ENCODE assay signal across 23 cellular contexts in genomic region chr3:105809204-105809893, GRCh38. TPM values are rescaled to one million over a fixed set of nuclear protein-coding genes. Genes with fewer than 3 reads are reported as not detected.
DNase-seq lines count a peak whose midpoint lies in the region; ATAC-seq, FAIRE-seq and TF ChIP-seq lines count a peak whose summit lies in the region.
"Had no signal": no experiment of that assay in that cellular context is flagged by ENCODE, and none has a peak within 500 bp of the region (broad histone marks: within the 10 kb centered on the region; RNA-seq: fewer than 3 reads in every experiment).

No MANE protein-coding gene starts in this region.

- H3K9ac ChIP-seq in HepG2 (ENCODE audit: insufficient read depth, low read depth, low read length), result no peak overlapping the region

- peaks cover 6% of the 10 kb centered on the region for H4K20me1 ChIP-seq in HepG2 (ENCODE audit: insufficient read depth, low read length)

- no peak for TF ChIP-seq CTCF in HepG2 (CRISPR knock-in tag; IDR thresholded peaks at IDR 0.05)
- TF ChIP-seq CTCF in type B pancreatic cell (conservative IDR thresholded peaks at IDR 0.05), result no peak

- no peaks in the 10 kb centered on the region for H3K36me3 ChIP-seq in HepG2 (replicated peaks in 1 of 2; ENCODE audit: control insufficient read depth in 1 of 2, insufficient read depth in 2 of 2, low read length in 2 of 2)
- H3K36me3 ChIP-seq: gastroesophageal sphincter, lower lobe of right lung, MG63, thoracic aorta had no signal

- no peak for DNase-seq in stimulated activated naive CD8-positive, alpha-beta T cell treated with anti-CD3 and anti-CD28 coated beads, Interleukin-15, amount 100 ng/mL, for 72 hours
- no peak for DNase-seq in activated naive CD8-positive, alpha-beta T cell treated with anti-CD3 and anti-CD28 coated beads for 36 hours
- peak; percentile 74 for DNase-seq in HepG2 (ENCODE audit: low spot score)
- no peak for DNase-seq in type B pancreatic cell (ENCODE audit: extremely low spot score, unreplicated experiment)
- no peak for DNase-seq in NK-92 (lab: John Stamatoyannopoulos, UW; ENCODE audit: unreplicated experiment)
- DNase-seq in medulla oblongata (ENCODE audit: extremely low spot score), result no peak
- DNase-seq: activated CD4-positive, alpha-beta T cell treated with anti-CD3 and anti-CD28 coated beads, Interleukin-2, amount 50 U/mL, for 1 hour; anterior cingulate cortex; lower lobe of right lung; MG63; NCI-H1694; NCI-H345; right cardiac atrium; SHP77; stimulated activated CD4-positive, alpha-beta T cell treated with anti-CD3 and anti-CD28 coated beads, Interleukin-4, amount 100 ng/mL, for 1 hour had no signal

- in situ Hi-C loops in HepG2 (cut with HindIII; ENCODE audit: extremely low pct_ligation_motif_present, low pct_unique_long_range_greater_than_20kb), result no loop called here

- H3K79me2 ChIP-seq in HepG2 (ENCODE audit: insufficient read depth, low read length), result peaks cover 3% of the 10 kb centered on the region

- H3K4me2 ChIP-seq in HepG2 (ENCODE audit: low read depth, low read length), result peak overlapping the region; percentile 37

- H3K36me3 Mint-ChIP-seq in stimulated activated naive CD8-positive, alpha-beta T cell treated with anti-CD3 and anti-CD28 coated beads, Interleukin-15, Interleukin-2, amounts not matched to agents 100 ng/mL and 50 ng/mL, for 24 hours (ENCODE audit: low read depth), result peaks cover 65% of the 10 kb centered on the region
- peaks cover 54% of the 10 kb centered on the region for H3K36me3 Mint-ChIP-seq in activated naive CD8-positive, alpha-beta T cell treated with anti-CD3 and anti-CD28 coated beads for 36 hours
- H3K36me3 Mint-ChIP-seq in type B pancreatic cell, result peaks cover 16% of the 10 kb centered on the region

- peaks cover 5% of the 10 kb centered on the region for H3K9me3 Mint-ChIP-seq in stimulated activated naive CD8-positive, alpha-beta T cell treated with anti-CD3 and anti-CD28 coated beads, Interleukin-15, Interleukin-2, amounts not matched to agents 100 ng/mL and 50 ng/mL, for 24 hours
- H3K9me3 Mint-ChIP-seq in stimulated activated naive CD8-positive, alpha-beta T cell treated with anti-CD3 and anti-CD28 coated beads, Interleukin-15, amount 100 ng/mL, for 72 hours, result peaks cover 0 to 4% of the 10 kb centered on the region in 2 donors
- H3K9me3 Mint-ChIP-seq in activated naive CD8-positive, alpha-beta T cell treated with anti-CD3 and anti-CD28 coated beads for 36 hours, result peaks cover 9% of the 10 kb centered on the region
- H3K9me3 Mint-ChIP-seq in type B pancreatic cell, result no peaks in the 10 kb centered on the region
- H3K9me3 Mint-ChIP-seq: neural crest cell; T-helper 2 cell treated with Interferon-gamma antibody and Interleukin-4, amounts not matched to agents 5 μg/mL and 100 μg/mL, for 36 hours had no signal

- no peaks in the 10 kb centered on the region for H3K9me3 ChIP-seq in HepG2 (ENCODE audit: low read length)
- H3K9me3 ChIP-seq: gastroesophageal sphincter, lower lobe of right lung, MG63, thoracic aorta had no signal

- POLR2A ChIA-PET in HepG2 (lab: Yijun Ruan, JAX), result interaction anchor here (1.2 kb wide), 1 partner anchor 60 kb away, joined by 3 read pairs; no protein-coding TSS in a partner anchor

- H3K27ac ChIP-seq in HepG2 (ENCODE audit: extremely low read length, insufficient read depth, low read length), result peak overlapping the region; percentile 51
- H3K27ac ChIP-seq: coronary artery, gastroesophageal sphincter, lower lobe of right lung, thoracic aorta had no signal

- no peak for FAIRE-seq in HepG2 (lab: Jason Lieb, UNC)
- FAIRE-seq: H54 had no signal

- H3K4me1 Mint-ChIP-seq in stimulated activated naive CD8-positive, alpha-beta T cell treated with anti-CD3 and anti-CD28 coated beads, Interleukin-15, Interleukin-2, amounts not matched to agents 100 ng/mL and 50 ng/mL, for 24 hours (ENCODE audit: low read depth), result peaks cover 83% of the 10 kb centered on the region
- peaks cover 75% of the 10 kb centered on the region for H3K4me1 Mint-ChIP-seq in stimulated activated naive CD8-positive, alpha-beta T cell treated with anti-CD3 and anti-CD28 coated beads, Interleukin-15, amount 100 ng/mL, for 72 hours
- H3K4me1 Mint-ChIP-seq in activated naive CD8-positive, alpha-beta T cell treated with anti-CD3 and anti-CD28 coated beads for 36 hours, result peaks cover 64% of the 10 kb centered on the region
- peaks cover 18% of the 10 kb centered on the region for H3K4me1 Mint-ChIP-seq in type B pancreatic cell (ENCODE audit: unreplicated experiment)

- H3K27me3 Mint-ChIP-seq in stimulated activated naive CD8-positive, alpha-beta T cell treated with anti-CD3 and anti-CD28 coated beads, Interleukin-15, Interleukin-2, amounts not matched to agents 100 ng/mL and 50 ng/mL, for 24 hours, result no peaks in the 10 kb centered on the region
- no peaks in the 10 kb centered on the region for H3K27me3 Mint-ChIP-seq in stimulated activated naive CD8-positive, alpha-beta T cell treated with anti-CD3 and anti-CD28 coated beads, Interleukin-15, amount 100 ng/mL, for 72 hours
- H3K27me3 Mint-ChIP-seq in activated naive CD8-positive, alpha-beta T cell treated with anti-CD3 and anti-CD28 coated beads for 36 hours, result no peaks in the 10 kb centered on the region
- no peaks in the 10 kb centered on the region for H3K27me3 Mint-ChIP-seq in type B pancreatic cell

- ATAC-seq in stimulated activated naive CD8-positive, alpha-beta T cell treated with anti-CD3 and anti-CD28 coated beads, Interleukin-15, amount 100 ng/mL, for 72 hours, result no peak
- ATAC-seq in HepG2 (peak; percentile 93), SK-N-SH treated with all-trans-retinoic acid at 6 μM for 48 hours (no peak)
- ATAC-seq: gastroesophageal sphincter, right cardiac atrium had no signal

- no peak for TF ChIP-seq RAD21 in HepG2 (CRISPR knock-in tag; IDR thresholded peaks at IDR 0.05)

- no peak overlapping the region for H3K4me3 ChIP-seq in HepG2 (replicated peaks in 1 of 3; ENCODE audit: insufficient read depth in 1 of 3, low read depth in 2 of 3, low read length in 3 of 3)
- H3K4me3 ChIP-seq: coronary artery, gastroesophageal sphincter, lower lobe of right lung, MG63, thoracic aorta had no signal

- H3K4me3 Mint-ChIP-seq in stimulated activated naive CD8-positive, alpha-beta T cell treated with anti-CD3 and anti-CD28 coated beads, Interleukin-15, Interleukin-2, amounts not matched to agents 100 ng/mL and 50 ng/mL, for 24 hours, result no peak overlapping the region
- no peak overlapping the region for H3K4me3 Mint-ChIP-seq in stimulated activated naive CD8-positive, alpha-beta T cell treated with anti-CD3 and anti-CD28 coated beads, Interleukin-15, amount 100 ng/mL, for 72 hours
- no peak overlapping the region for H3K4me3 Mint-ChIP-seq in activated naive CD8-positive, alpha-beta T cell treated with anti-CD3 and anti-CD28 coated beads for 36 hours
- H3K4me3 Mint-ChIP-seq in type B pancreatic cell, result no peak overlapping the region
- H3K4me3 Mint-ChIP-seq: neural crest cell; T-helper 2 cell treated with Interferon-gamma antibody and Interleukin-4, amounts not matched to agents 5 μg/mL and 100 μg/mL, for 36 hours had no signal

- no TSS peak for BruUV-seq in HepG2 (replicated peaks; lab: Mats Ljungman, UMichigan)

- WGBS in HepG2 (ENCODE audit: low lambda C conversion rate), result 25% methylated on average over 2 of the region's 2 CpGs

- peaks cover 29% of the 10 kb centered on the region for H3K4me1 ChIP-seq in HepG2 (ENCODE audit: insufficient read depth, low read length)

- CTCF ChIA-PET in HepG2 (lab: Yijun Ruan, JAX; ENCODE audit: low intra/inter-chr PET ratio, low total read pairs), result no interaction called here

- TF ChIP-seq EP300 in HepG2 (IDR thresholded peaks at IDR 0.05; ENCODE audit: low read depth in 2 of 2, low read length in 2 of 2) (no peak), HepG2 (CRISPR knock-in tag; IDR thresholded peaks at IDR 0.05; ENCODE audit: borderline replicate concordance) (no peak)

- no peak for TF ChIP-seq POLR2A in HepG2 (IDR thresholded peaks at IDR 0.05; ENCODE audit: insufficient read depth in 1 of 2, low read depth in 2 of 2, low read length in 2 of 2)

- intact Hi-C loops in HepG2 (cut with micrococcal nuclease; ENCODE audit: unreplicated experiment), result loop anchor here (5.0 kb wide), 1 partner anchor 58 kb away; the partner anchor contains the start of gene CBLB

- H3K27ac Mint-ChIP-seq in stimulated activated naive CD8-positive, alpha-beta T cell treated with anti-CD3 and anti-CD28 coated beads, Interleukin-15, Interleukin-2, amounts not matched to agents 100 ng/mL and 50 ng/mL, for 24 hours, result peak overlapping the region; percentile 67
- H3K27ac Mint-ChIP-seq in stimulated activated naive CD8-positive, alpha-beta T cell treated with anti-CD3 and anti-CD28 coated beads, Interleukin-15, amount 100 ng/mL, for 72 hours, result peak overlapping the region in 1 of 2 donors; percentile 11
- H3K27ac Mint-ChIP-seq in activated naive CD8-positive, alpha-beta T cell treated with anti-CD3 and anti-CD28 coated beads for 36 hours, result peak overlapping the region; percentile 12
- peak overlapping the region; percentile 59 for H3K27ac Mint-ChIP-seq in type B pancreatic cell
- H3K27ac Mint-ChIP-seq: T-helper 2 cell treated with Interferon-gamma antibody and Interleukin-4, amounts not matched to agents 5 μg/mL and 100 μg/mL, for 36 hours had no signal

- no peak overlapping the region for H2AFZ ChIP-seq in HepG2 (ENCODE audit: low read length)

- no peaks in the 10 kb centered on the region for H3K27me3 ChIP-seq in HepG2 (ENCODE audit: control insufficient read depth in 1 of 2, insufficient read depth in 2 of 2, low read length in 2 of 2)
- H3K27me3 ChIP-seq: gastroesophageal sphincter, MG63 had no signal

RNA-seq across cellular contexts. Expression of gene CBLB, which starts 59.5 kb away (rescaled TPM):
- 10 to 100 TPM; 95.1 to 97.3 TPM for total RNA-seq in activated naive CD8-positive, alpha-beta T cell treated with anti-CD3 and anti-CD28 coated beads for 36 hours
- total RNA-seq in HepG2 (2016; rRNA removed; fragmentation: Illumina TruSeq; extraction: Trizol), result 5.1 and 9.8 TPM in 2 replicates
- total RNA-seq in HepG2 (2016; cell fraction: cytosol; rRNA removed; fragmentation: Illumina TruSeq; extraction: Trizol; ENCODE audit: low read depth), result 1.1 and 1.6 TPM in 2 replicates
- 7.4 and 8.5 TPM in 2 replicates for total RNA-seq in HepG2 (2016; cell fraction: insoluble cytoplasmic fraction; rRNA removed; fragmentation: Illumina TruSeq; extraction: Trizol)
- total RNA-seq in HepG2 (2016; cell fraction: membrane; rRNA removed; fragmentation: Illumina TruSeq; extraction: Trizol), result 2.3 and 3.5 TPM in 2 replicates
- total RNA-seq in HepG2 (2016; cell fraction: nucleus; rRNA removed; fragmentation: Illumina TruSeq; extraction: Trizol), result 36.8 and 38.2 TPM in 2 replicates
- polyA plus RNA-seq in HepG2 (2011; rRNA removed), result 14.9 and 16.4 TPM in 2 replicates
- 5.3 and 9.4 TPM in 2 replicates for polyA plus RNA-seq in HepG2 (2011; cell fraction: cytosol; rRNA removed)
- polyA plus RNA-seq in HepG2 (2011; cell fraction: nucleus; rRNA removed), result 24.6 and 25.9 TPM in 2 replicates
- polyA plus RNA-seq in HepG2 (2012), result 12.7 and 15.0 TPM in 2 replicates
- polyA plus RNA-seq in HepG2 (2016; cell fraction: cytosol; fragmentation: Illumina TruSeq; extraction: Trizol; ENCODE audit: low read depth), result 0.40 and 0.97 TPM in 2 replicates
- polyA plus RNA-seq in HepG2 (2016; cell fraction: insoluble cytoplasmic fraction; fragmentation: Illumina TruSeq; extraction: Trizol; ENCODE audit: low read depth), result 4.2 and 6.6 TPM in 2 replicates
- 1.3 and 1.9 TPM in 2 replicates for polyA plus RNA-seq in HepG2 (2016; cell fraction: membrane; fragmentation: Illumina TruSeq; extraction: Trizol; ENCODE audit: low read depth)
- 17.4 and 22.5 TPM in 2 replicates for polyA plus RNA-seq in HepG2 (2016; cell fraction: nucleus; fragmentation: Illumina TruSeq; extraction: Trizol; ENCODE audit: insufficient read depth, low read depth)
- 4.3 and 14.6 TPM in 2 replicates for polyA minus RNA-seq in HepG2 (2011; rRNA and poly(A)+ RNA removed; ENCODE audit: low replicate concordance)
- 9.0 and 9.7 TPM in 2 replicates for polyA minus RNA-seq in HepG2 (2011; cell fraction: cytosol; rRNA and poly(A)+ RNA removed)
- 226 and 257 TPM in 2 replicates for polyA minus RNA-seq in HepG2 (2011; cell fraction: nucleus; rRNA and poly(A)+ RNA removed)
- 50.6 and 57.0 TPM in 2 replicates for total RNA-seq in type B pancreatic cell (ENCODE audit: low replicate concordance)
